In genomic region chr9:131677445-131678180, GRCh38 we compare ENCODE assay signal across 8 cellular contexts.
A peak's percentile ranks its signal among the peaks of the same experiment; 100 is the strongest.
DNase-seq lines count a peak whose midpoint lies in the region; ATAC-seq and TF ChIP-seq lines count a peak whose summit lies in the region.

No MANE protein-coding gene starts in this region.

- H3K36me3 ChIP-seq in aorta (ENCODE audit: control insufficient read depth in 1 of 2, insufficient read depth in 2 of 2, low read length in 1 of 2): no peaks in the 10 kb centered on the region

- TF ChIP-seq CTCF in AG04450 (IDR thresholded peaks at IDR 0.05; ENCODE audit: low read depth, low read length) (0 out of 2 replicates have a peak, but pooled peaks have one; percentile 8), choroid plexus epithelial cell (conservative IDR thresholded peaks at IDR 0.05; ENCODE audit: low read depth, low read length) (peak; percentile 23)

- POLR2A ChIA-PET in AG04450 (lab: Yijun Ruan, JAX): interaction anchor here (0.8 to 3.3 kb wide), 12 partner anchors 8 to 84 kb away, joined by 3 to 22 read pairs (median 6); partner anchors contain the start of gene RAPGEF1

- H3K4me3 ChIP-seq in AG04450 (ENCODE audit: low read depth, low read length) (peak overlapping the region; percentile 5), choroid plexus epithelial cell (ENCODE audit: low read depth, low read length) (no peak overlapping the region), aorta (ENCODE audit: low read length in 2 of 2) (no peak overlapping the region)

- intact Hi-C loops in aorta (cut with DNase I): loop anchor here (5.0 kb wide), 5 partner anchors 35 to 70 kb away; no protein-coding TSS in a partner anchor

- CTCF ChIA-PET in AG04450 (lab: Charles Lee): interaction anchor here (1.1 to 3.2 kb wide), 5 partner anchors 19 to 86 kb away, joined by 3 to 11 read pairs (median 4); partner anchors contain the start of gene RAPGEF1

- WGBS in aorta, 2 donors: 7 to 8% methylated on average over 9 of the region's 9 CpGs

- peak; percentile 48 for DNase-seq in AG04450 (ENCODE audit: low read depth, low spot score)
- peak; percentile 47 for DNase-seq in NCI-H526 treated with DMSO at 0.1 percent for 48 hours (lab: John Stamatoyannopoulos, UW)
- peak; percentile 77 for DNase-seq in choroid plexus epithelial cell (ENCODE audit: low read depth)
- peak; percentile 56 for DNase-seq in medulla oblongata (ENCODE audit: extremely low spot score)
- DNase-seq in aorta: no peak
- no peak for DNase-seq in DMS153 treated with DMSO at 0.1 percent for 48 hours (lab: John Stamatoyannopoulos, UW; ENCODE audit: unreplicated experiment)

- H3K4me1 ChIP-seq in aorta (ENCODE audit: control insufficient read depth in 1 of 2, insufficient read depth in 2 of 2, low read length in 2 of 2): peaks cover 1 to 12% of the 10 kb centered on the region in 2 donors

- H3K27me3 ChIP-seq in AG04450 (ENCODE audit: control insufficient read depth, insufficient read depth, low read length) (no peaks in the 10 kb centered on the region), aorta (ENCODE audit: control insufficient read depth in 1 of 2, insufficient read depth in 2 of 2, low read length in 1 of 2) (no peaks in the 10 kb centered on the region)

- H3K27ac ChIP-seq in AG04450 (ENCODE audit: low read depth, low read length) (peak overlapping the region; percentile 92), aorta (ENCODE audit: low read depth in 1 of 2, low read length in 2 of 2) (peak overlapping the region; percentile 97 to 98)

- ATAC-seq in GM18861 (IDR thresholded peaks at IDR 0.05; ENCODE audit: unreplicated experiment) (peak; percentile 35), aorta (ENCODE audit: low FRiP score) (peak; percentile 63), HG03196 (IDR thresholded peaks at IDR 0.05; ENCODE audit: unreplicated experiment) (no peak)

- peaks cover 3% of the 10 kb centered on the region for H3K9me3 ChIP-seq in AG04450 (ENCODE audit: control insufficient read depth, insufficient read depth, low read length)
- H3K9me3 ChIP-seq in aorta (ENCODE audit: control insufficient read depth, low read length): no peaks in the 10 kb centered on the region

Comparison
In these comparisons a context has a peak if more than half of its experiments do, and no peak if none do; other contexts are left out.
1. DNase-seq: peak in AG04450 (single experiment), NCI-H526 treated with DMSO at 0.1 percent for 48 hours (single experiment), choroid plexus epithelial cell (single experiment) and medulla oblongata (single experiment); none in aorta (0 of 2) and DMS153 treated with DMSO at 0.1 percent for 48 hours (single experiment).